In the genomic region with DNA sequence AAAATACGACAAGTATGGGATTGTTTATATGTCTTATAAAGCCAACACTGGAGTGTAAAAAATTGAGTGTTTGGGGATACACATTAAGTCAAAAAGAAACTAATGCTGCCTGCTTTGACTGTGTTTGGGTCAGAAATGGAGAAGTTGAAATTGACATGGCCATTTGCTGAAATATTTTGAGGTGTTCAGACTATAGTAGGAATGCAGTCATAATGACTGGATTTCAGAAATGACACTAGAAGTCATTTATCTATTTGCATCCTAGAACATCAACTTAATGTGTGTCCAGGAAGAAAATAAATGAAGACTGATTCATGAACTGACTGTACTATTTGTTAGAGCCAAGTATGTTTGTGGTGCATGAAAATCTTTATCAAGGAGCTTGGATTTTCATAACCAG, we compare ENCODE assay signal across 1 cellular context.
TF ChIP-seq lines count a peak whose summit lies in the region.

No MANE protein-coding gene starts in this region.

TF ChIP-seq in GM12878, 131 proteins besides CTCF, POLR2A, EP300 and RAD21 (continued from another document):
- TF ChIP-seq ATF7 (IDR thresholded peaks at IDR 0.05; ENCODE audit: low read depth) = 0 out of 2 replicates have a peak, but pooled peaks have one; percentile 43
- peak; percentile 41; the same call in 1 of the 2 replicates for TF ChIP-seq JUND (IDR thresholded peaks at IDR 0.05; ENCODE audit: low read depth, low read length)
- TF ChIP-seq CREM (IDR thresholded peaks at IDR 0.05; ENCODE audit: low read depth) = peak; percentile 26; the same call in 1 of the 2 replicates
- peak; percentile 79; the same call in 1 of the 2 replicates for TF ChIP-seq IRF4 (IDR thresholded peaks at IDR 0.05; ENCODE audit: low read depth, low read length)
- peak; percentile 49; the same call in 1 of the 2 replicates for TF ChIP-seq FOXM1 (IDR thresholded peaks at IDR 0.05; ENCODE audit: low read depth, low read length)
- no peak for TF ChIP-seq KDM1A (IDR thresholded peaks at IDR 0.05; ENCODE audit: borderline replicate concordance)
- TF ChIP-seq, protein P1, sequence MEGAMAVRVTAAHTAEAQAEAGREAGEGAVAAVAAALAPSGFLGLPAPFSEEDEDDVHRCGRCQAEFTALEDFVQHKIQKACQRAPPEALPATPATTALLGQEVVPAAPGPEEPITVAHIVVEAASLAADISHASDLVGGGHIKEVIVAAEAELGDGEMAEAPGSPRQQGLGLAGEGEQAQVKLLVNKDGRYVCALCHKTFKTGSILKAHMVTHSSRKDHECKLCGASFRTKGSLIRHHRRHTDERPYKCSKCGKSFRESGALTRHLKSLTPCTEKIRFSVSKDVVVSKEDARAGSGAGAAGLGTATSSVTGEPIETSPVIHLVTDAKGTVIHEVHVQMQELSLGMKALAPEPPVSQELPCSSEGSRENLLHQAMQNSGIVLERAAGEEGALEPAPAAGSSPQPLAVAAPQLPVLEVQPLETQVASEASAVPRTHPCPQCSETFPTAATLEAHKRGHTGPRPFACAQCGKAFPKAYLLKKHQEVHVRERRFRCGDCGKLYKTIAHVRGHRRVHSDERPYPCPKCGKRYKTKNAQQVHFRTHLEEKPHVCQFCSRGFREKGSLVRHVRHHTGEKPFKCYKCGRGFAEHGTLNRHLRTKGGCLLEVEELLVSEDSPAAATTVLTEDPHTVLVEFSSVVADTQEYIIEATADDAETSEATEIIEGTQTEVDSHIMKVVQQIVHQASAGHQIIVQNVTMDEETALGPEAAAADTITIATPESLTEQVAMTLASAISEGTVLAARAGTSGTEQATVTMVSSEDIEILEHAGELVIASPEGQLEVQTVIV (IDR thresholded peaks at IDR 0.05; ENCODE audit: borderline replicate concordance, partially characterized antibody) = no peak
- peak; percentile 78; the same call in 1 of the 2 replicates for TF ChIP-seq DPF2 (IDR thresholded peaks at IDR 0.05)
- TF ChIP-seq JUNB (IDR thresholded peaks at IDR 0.05) = peak; percentile 94
- 0 out of 4 replicates have a peak, but pooled peaks of 1 of the 2 experiments have one; percentile 37 for TF ChIP-seq SRF (IDR thresholded peaks at IDR 0.05; ENCODE audit: low read depth in 2 of 2, low read length in 2 of 2)
- peak; percentile 63 to 70; a peak in 3 of 4 replicates for TF ChIP-seq IKZF2 (IDR thresholded peaks at IDR 0.05)
- TF ChIP-seq, protein P2, sequence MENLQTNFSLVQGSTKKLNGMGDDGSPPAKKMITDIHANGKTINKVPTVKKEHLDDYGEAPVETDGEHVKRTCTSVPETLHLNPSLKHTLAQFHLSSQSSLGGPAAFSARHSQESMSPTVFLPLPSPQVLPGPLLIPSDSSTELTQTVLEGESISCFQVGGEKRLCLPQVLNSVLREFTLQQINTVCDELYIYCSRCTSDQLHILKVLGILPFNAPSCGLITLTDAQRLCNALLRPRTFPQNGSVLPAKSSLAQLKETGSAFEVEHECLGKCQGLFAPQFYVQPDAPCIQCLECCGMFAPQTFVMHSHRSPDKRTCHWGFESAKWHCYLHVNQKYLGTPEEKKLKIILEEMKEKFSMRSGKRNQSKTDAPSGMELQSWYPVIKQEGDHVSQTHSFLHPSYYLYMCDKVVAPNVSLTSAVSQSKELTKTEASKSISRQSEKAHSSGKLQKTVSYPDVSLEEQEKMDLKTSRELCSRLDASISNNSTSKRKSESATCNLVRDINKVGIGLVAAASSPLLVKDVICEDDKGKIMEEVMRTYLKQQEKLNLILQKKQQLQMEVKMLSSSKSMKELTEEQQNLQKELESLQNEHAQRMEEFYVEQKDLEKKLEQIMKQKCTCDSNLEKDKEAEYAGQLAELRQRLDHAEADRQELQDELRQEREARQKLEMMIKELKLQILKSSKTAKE (IDR thresholded peaks at IDR 0.05; ENCODE audit: low read depth, poor library complexity, severe bottlenecking) = no peak
- TF ChIP-seq, protein P3, sequence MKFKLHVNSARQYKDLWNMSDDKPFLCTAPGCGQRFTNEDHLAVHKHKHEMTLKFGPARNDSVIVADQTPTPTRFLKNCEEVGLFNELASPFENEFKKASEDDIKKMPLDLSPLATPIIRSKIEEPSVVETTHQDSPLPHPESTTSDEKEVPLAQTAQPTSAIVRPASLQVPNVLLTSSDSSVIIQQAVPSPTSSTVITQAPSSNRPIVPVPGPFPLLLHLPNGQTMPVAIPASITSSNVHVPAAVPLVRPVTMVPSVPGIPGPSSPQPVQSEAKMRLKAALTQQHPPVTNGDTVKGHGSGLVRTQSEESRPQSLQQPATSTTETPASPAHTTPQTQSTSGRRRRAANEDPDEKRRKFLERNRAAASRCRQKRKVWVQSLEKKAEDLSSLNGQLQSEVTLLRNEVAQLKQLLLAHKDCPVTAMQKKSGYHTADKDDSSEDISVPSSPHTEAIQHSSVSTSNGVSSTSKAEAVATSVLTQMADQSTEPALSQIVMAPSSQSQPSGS (IDR thresholded peaks at IDR 0.05; ENCODE audit: low read length) = peak; percentile 49; the same call in 1 of the 2 replicates
- TF ChIP-seq LARP7 (IDR thresholded peaks at IDR 0.05) = no peak
- no peak for TF ChIP-seq ZBED1 (IDR thresholded peaks at IDR 0.05; ENCODE audit: borderline replicate concordance)
- peak; percentile 21; the same call in 1 of the 2 replicates for TF ChIP-seq SPI1 (IDR thresholded peaks at IDR 0.05; ENCODE audit: borderline replicate concordance, insufficient read depth, low read depth, low read length)
- no peak for TF ChIP-seq FOXK2 (IDR thresholded peaks at IDR 0.05)
- TF ChIP-seq RUNX3 (IDR thresholded peaks at IDR 0.05; ENCODE audit: low read length) = peak; percentile 65
- TF ChIP-seq, protein P4, sequence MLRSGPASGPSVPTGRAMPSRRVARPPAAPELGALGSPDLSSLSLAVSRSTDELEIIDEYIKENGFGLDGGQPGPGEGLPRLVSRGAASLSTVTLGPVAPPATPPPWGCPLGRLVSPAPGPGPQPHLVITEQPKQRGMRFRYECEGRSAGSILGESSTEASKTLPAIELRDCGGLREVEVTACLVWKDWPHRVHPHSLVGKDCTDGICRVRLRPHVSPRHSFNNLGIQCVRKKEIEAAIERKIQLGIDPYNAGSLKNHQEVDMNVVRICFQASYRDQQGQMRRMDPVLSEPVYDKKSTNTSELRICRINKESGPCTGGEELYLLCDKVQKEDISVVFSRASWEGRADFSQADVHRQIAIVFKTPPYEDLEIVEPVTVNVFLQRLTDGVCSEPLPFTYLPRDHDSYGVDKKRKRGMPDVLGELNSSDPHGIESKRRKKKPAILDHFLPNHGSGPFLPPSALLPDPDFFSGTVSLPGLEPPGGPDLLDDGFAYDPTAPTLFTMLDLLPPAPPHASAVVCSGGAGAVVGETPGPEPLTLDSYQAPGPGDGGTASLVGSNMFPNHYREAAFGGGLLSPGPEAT (IDR thresholded peaks at IDR 0.05; ENCODE audit: low read depth) = peak; percentile 41; the same call in 1 of the 2 replicates
- TF ChIP-seq NFIC (IDR thresholded peaks at IDR 0.05; ENCODE audit: low read depth, low read length) = peak; percentile 79; the same call in 1 of the 2 replicates
- TF ChIP-seq MEF2A (IDR thresholded peaks at IDR 0.05; ENCODE audit: insufficient read depth, low read depth, low read length) = 0 out of 2 replicates have a peak, but pooled peaks have one; percentile 38
- TF ChIP-seq BCL11A (IDR thresholded peaks at IDR 0.05; ENCODE audit: low read depth, low read length) = peak; percentile 79; the same call in 1 of the 2 replicates
- peak; percentile 60 for TF ChIP-seq IKZF1 (conservative IDR thresholded peaks at IDR 0.05)
- peak; percentile 71 for TF ChIP-seq BMI1 (IDR thresholded peaks at IDR 0.05; ENCODE audit: borderline replicate concordance)
